Comparison of ENCODE assay signal across 9 cellular contexts in the genomic region with DNA sequence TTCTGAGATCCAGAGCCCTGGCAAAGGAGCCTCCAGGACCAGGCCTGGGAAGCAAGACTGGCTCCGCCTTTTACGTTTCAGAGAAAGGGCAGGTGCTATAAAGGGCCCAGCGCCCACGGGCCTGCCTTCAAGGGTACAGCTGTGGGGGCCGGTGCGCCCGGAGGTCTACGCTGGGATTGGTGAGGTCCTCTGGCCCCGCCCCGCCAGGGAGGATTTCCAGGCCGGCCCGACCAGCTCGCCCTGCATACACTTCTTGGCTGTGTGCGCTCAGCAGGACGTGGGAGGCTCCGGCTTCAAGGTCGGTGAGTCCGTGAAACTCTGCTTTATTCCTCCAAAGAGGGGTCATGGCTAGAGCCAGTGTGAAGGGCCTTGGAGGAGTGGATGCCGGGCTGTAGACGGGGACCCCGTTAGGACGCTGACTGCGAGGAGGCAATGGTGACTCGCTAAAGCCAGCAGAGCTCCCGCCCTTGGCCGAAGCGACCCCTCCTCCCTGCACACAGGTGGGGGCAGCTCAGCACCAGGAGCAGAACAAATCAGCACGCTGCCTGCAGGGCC. TPM values are rescaled to one million over a fixed set of nuclear protein-coding genes. Genes with fewer than 3 reads are reported as not detected.
A peak's percentile ranks its signal among the peaks of the same experiment; 100 is the strongest.
DNase-seq lines count a peak whose midpoint lies in the region; ATAC-seq and TF ChIP-seq lines count a peak whose summit lies in the region.
"Had no signal": no experiment of that assay in that cellular context is flagged by ENCODE, and none has a peak within 500 bp of the region (broad histone marks: within the 10 kb centered on the region; RNA-seq: fewer than 3 reads in every experiment).

A gene (plus strand): TSS at position 243 of the 555 bp plus-strand sequence. CDS start 17,811 bp downstream, outside the sequence.

- DNase-seq in stimulated activated CD4-positive, alpha-beta T cell treated with anti-CD3 and anti-CD28 coated beads, Interleukin-4, amount 100 ng/mL, for 1 hour, result peak; percentile 8
- DNase-seq in stimulated activated CD4-positive, alpha-beta T cell treated with anti-CD3 and anti-CD28 coated beads, Interleukin-1b, Interleukin-23, amount 100 ng/mL, for 48 hours, result no peak
- peak; percentile 13 for DNase-seq in fibroblast of peridontal ligament (ENCODE audit: extremely low read depth)
- peak; percentile 68 to 73 (median 73) for DNase-seq in mucosa of descending colon
- DNase-seq in A673 (ENCODE audit: low spot score), result no peak
- no peak for DNase-seq in GDM1 (lab: John Stamatoyannopoulos, UW)
- DNase-seq in activated CD4-positive, alpha-beta T cell treated with anti-CD3 and anti-CD28 coated beads, Interleukin-2, amount 50 U/mL, for 1 hour, result no peak
- DNase-seq: CD4-positive, CD25-positive, alpha-beta regulatory T cell had no signal

- intact Hi-C loops in mucosa of descending colon (cut with DNase I, micrococcal nuclease) (no loop called here), A673 (cut with micrococcal nuclease; ENCODE audit: unreplicated experiment) (no loop called here)

- no TSS peak for BruUV-seq in A673 (replicated peaks; lab: Mats Ljungman, UMichigan)

- no peak for TF ChIP-seq CTCF in mucosa of descending colon (IDR thresholded peaks at IDR 0.05)
- TF ChIP-seq CTCF in A673 (conservative IDR thresholded peaks at IDR 0.05; ENCODE audit: low read depth, low read length), result no peak

- no peaks in the 10 kb centered on the region for H3K27me3 ChIP-seq in A673 (replicated peaks; ENCODE audit: insufficient read depth, low read depth, low read length, poor library complexity)

- H3K4me3 ChIP-seq in mucosa of descending colon, result no peak within 1 kb of the TSS
- no peak within 1 kb of the TSS for H3K4me3 ChIP-seq in A673 (ENCODE audit: low read depth, low read length, poor library complexity, severe bottlenecking)

- H3K9me3 ChIP-seq in mucosa of descending colon (no peaks in the 10 kb centered on the region), A673 (ENCODE audit: low read depth, low read length, poor library complexity, severe bottlenecking) (no peaks in the 10 kb centered on the region)

- CTCF ChIA-PET in A673 (lab: Charles Lee), result no interaction called here

- H3K4me1 ChIP-seq in mucosa of descending colon (ENCODE audit: low read depth) (peaks cover 7% of the 10 kb centered on the region), A673 (ENCODE audit: insufficient read depth, low read length, poor library complexity, severe bottlenecking) (no peaks in the 10 kb centered on the region)

- no peaks in the 10 kb centered on the region for H3K36me3 ChIP-seq in mucosa of descending colon (ENCODE audit: low read depth)
- H3K36me3 ChIP-seq in A673 (ENCODE audit: insufficient read depth, low read length, poor library complexity, severe bottlenecking), result no peaks in the 10 kb centered on the region

- POLR2A ChIA-PET in A673 (lab: Charles Lee; ENCODE audit: low non-redundant PET), result no interaction called here

- ATAC-seq in mucosa of descending colon (peak; percentile 93), GM18498 (IDR thresholded peaks at IDR 0.05; ENCODE audit: unreplicated experiment) (no peak)

- H3K27ac ChIP-seq in A673 (ENCODE audit: low read depth, low read length, poor library complexity, severe bottlenecking), result no peak within 1 kb of the TSS

RNA-seq across cellular contexts. Expression of the gene that starts here (rescaled TPM):
- 1 to 10 TPM; 1.1 to 1.7 (median 1.6) TPM for total RNA-seq in mucosa of descending colon
- total RNA-seq in A673 (2021), result not detected in 2 replicates
- total RNA-seq: CD4-positive, CD25-positive, alpha-beta regulatory T cell had no signal

Comparison
In these comparisons a context has a peak if more than half of its experiments do, and no peak if none do; other contexts are left out.
1. DNase-seq: peak in stimulated activated CD4-positive, alpha-beta T cell treated with anti-CD3 and anti-CD28 coated beads, Interleukin-4, amount 100 ng/mL, for 1 hour (single experiment), fibroblast of peridontal ligament (single experiment) and mucosa of descending colon (3 of 3); none in stimulated activated CD4-positive, alpha-beta T cell treated with anti-CD3 and anti-CD28 coated beads, Interleukin-1b, Interleukin-23, amount 100 ng/mL, for 48 hours (single experiment), A673 (single experiment), GDM1 (single experiment) and activated CD4-positive, alpha-beta T cell treated with anti-CD3 and anti-CD28 coated beads, Interleukin-2, amount 50 U/mL, for 1 hour (single experiment).